Comparison of ENCODE assay signal across 9 cellular contexts in the genomic region with DNA sequence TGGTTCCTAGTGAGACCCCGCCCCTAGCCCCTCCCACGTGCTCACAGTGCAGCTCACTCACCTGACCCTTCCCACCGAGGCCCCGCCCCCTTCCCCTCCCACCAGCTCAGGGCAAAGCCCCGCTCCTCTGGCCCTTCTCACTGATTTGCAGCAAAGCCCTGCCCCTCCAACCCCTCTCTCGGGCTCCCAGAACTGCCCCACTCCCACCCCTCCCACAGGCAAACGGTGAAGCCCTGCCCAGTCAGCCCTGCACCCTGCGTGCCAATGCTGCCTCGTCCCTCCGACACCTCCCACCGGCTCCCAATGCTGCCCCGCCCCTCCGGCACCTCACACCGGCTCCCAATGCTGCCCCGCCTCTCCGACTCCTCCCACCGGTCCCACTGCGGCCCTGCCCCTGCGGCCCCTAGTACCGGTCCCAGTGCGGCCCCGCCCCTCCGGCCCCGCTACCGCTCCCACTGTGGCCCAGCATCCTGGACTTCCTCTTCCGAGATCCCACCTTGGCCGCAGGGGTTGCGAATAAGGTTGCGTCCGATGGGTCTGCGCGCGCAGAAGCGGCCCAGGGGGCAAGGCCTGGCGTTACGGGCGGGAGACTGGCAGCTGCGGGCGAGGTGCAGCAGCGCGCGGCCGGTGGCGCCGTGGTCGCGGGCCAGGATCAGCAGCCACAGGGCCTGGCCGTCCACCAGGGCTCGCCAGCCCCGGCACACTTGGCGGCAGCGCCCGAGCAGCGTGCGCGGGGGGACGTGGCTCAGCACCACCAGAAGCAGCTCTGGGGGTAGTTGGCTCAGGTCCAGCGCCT. TPM values are rescaled to one million over a fixed set of nuclear protein-coding genes. Genes with fewer than 3 reads are reported as not detected.
DNase-seq lines count a peak whose midpoint lies in the region; ATAC-seq, FAIRE-seq and TF ChIP-seq lines count a peak whose summit lies in the region.
"Had no signal": no experiment of that assay in that cellular context is flagged by ENCODE, and none has a peak within 500 bp of the region (broad histone marks: within the 10 kb centered on the region; RNA-seq: fewer than 3 reads in every experiment).

No MANE protein-coding gene starts in this region.

- TF ChIP-seq CTCF in pancreas (IDR thresholded peaks at IDR 0.05) = no peak

- no peak overlapping the region for H3K27ac Mint-ChIP-seq in activated naive CD8-positive, alpha-beta T cell treated with anti-CD3 and anti-CD28 coated beads, Interleukin-2, amount 10 ng/mL, durations not matched to agents 7 days and 5 days

- H3K36me3 Mint-ChIP-seq in activated naive CD8-positive, alpha-beta T cell treated with anti-CD3 and anti-CD28 coated beads, Interleukin-2, amount 10 ng/mL, durations not matched to agents 7 days and 5 days = no peaks in the 10 kb centered on the region

- peak overlapping the region; percentile 67 for H3K4me3 Mint-ChIP-seq in activated naive CD8-positive, alpha-beta T cell treated with anti-CD3 and anti-CD28 coated beads, Interleukin-2, amount 10 ng/mL, durations not matched to agents 7 days and 5 days

- H3K4me1 ChIP-seq in pancreas = no peaks in the 10 kb centered on the region
- no peaks in the 10 kb centered on the region for H3K4me1 ChIP-seq in thymus (ENCODE audit: control insufficient read depth, insufficient read depth, low read length)

- H3K27ac ChIP-seq in pancreas (peak overlapping the region; percentile 31 to 53 (median 46)), thymus (ENCODE audit: low read depth) (peak overlapping the region; percentile 6)
- H3K27ac ChIP-seq: C4-2B had no signal

- DNase-seq in NCI-H2081 (lab: John Stamatoyannopoulos, UW) (peak; percentile 61 to 62), NCI-H2081 treated with DMSO at 0.1 percent for 48 hours (lab: John Stamatoyannopoulos, UW) (no peak), LHCN-M2 (ENCODE audit: low read depth) (peak; percentile 65), SW 1271 (lab: John Stamatoyannopoulos, UW) (peak; percentile 87 to 96), cardiac septum (ENCODE audit: low spot score) (peak; percentile 91), pancreas (peak; percentile 95 to 99 (median 98))
- peak; percentile 72 for DNase-seq in activated naive CD8-positive, alpha-beta T cell treated with anti-CD3 and anti-CD28 coated beads, Interleukin-2, amount 10 ng/mL, durations not matched to agents 7 days and 5 days

- H3K36me3 ChIP-seq in pancreas (no peaks in the 10 kb centered on the region), thymus (ENCODE audit: control insufficient read depth, insufficient read depth) (no peaks in the 10 kb centered on the region)

- 0% methylated on average over 57 to 58 of the region's 58 CpGs for WGBS in pancreas, 2 donors
- 2% methylated on average over 58 of the region's 58 CpGs for WGBS in thymus

- ATAC-seq in activated naive CD8-positive, alpha-beta T cell treated with anti-CD3 and anti-CD28 coated beads, Interleukin-2, amount 10 ng/mL, durations not matched to agents 7 days and 5 days (ENCODE audit: low read depth) = peak; percentile 91
- ATAC-seq in pancreas = peak; percentile 97 to 98 (median 97)

- H3K4me1 Mint-ChIP-seq in activated naive CD8-positive, alpha-beta T cell treated with anti-CD3 and anti-CD28 coated beads, Interleukin-2, amount 10 ng/mL, durations not matched to agents 7 days and 5 days = peaks cover 3% of the 10 kb centered on the region

- intact Hi-C loops in cardiac septum (cut with DNase I) (no loop called here), pancreas (cut with DNase I) (no loop called here)

- H3K27me3 ChIP-seq in pancreas = no peaks in the 10 kb centered on the region
- H3K27me3 ChIP-seq in thymus (ENCODE audit: control insufficient read depth, insufficient read depth) = peaks cover 15% of the 10 kb centered on the region

- H3K9me3 ChIP-seq in pancreas (no peaks in the 10 kb centered on the region), thymus (ENCODE audit: control insufficient read depth) (no peaks in the 10 kb centered on the region)

- POLR2A ChIA-PET in activated naive CD8-positive, alpha-beta T cell treated with anti-CD3 and anti-CD28 coated beads, Interleukin-2, amount 10 ng/mL, durations not matched to agents 7 days and 5 days (lab: Charles Lee) = no interaction called here

- H3K4me3 ChIP-seq in pancreas (peak overlapping the region; percentile 72 to 86 (median 84)), thymus (ENCODE audit: low read length) (peak overlapping the region; percentile 14)

- FAIRE-seq in pancreas (lab: Jason Lieb, UNC) = no peak

- H3K9me3 Mint-ChIP-seq in activated naive CD8-positive, alpha-beta T cell treated with anti-CD3 and anti-CD28 coated beads, Interleukin-2, amount 10 ng/mL, durations not matched to agents 7 days and 5 days = peaks cover 3% of the 10 kb centered on the region

- peaks cover 39% of the 10 kb centered on the region for H3K27me3 Mint-ChIP-seq in activated naive CD8-positive, alpha-beta T cell treated with anti-CD3 and anti-CD28 coated beads, Interleukin-2, amount 10 ng/mL, durations not matched to agents 7 days and 5 days

RNA-seq across cellular contexts. Expression of a gene that starts 0.8 kb away (rescaled TPM):
- 4.4 and 14.0 TPM in 2 replicates for total RNA-seq in LHCN-M2 (2014; rRNA removed)
- 7.2 TPM for polyA plus RNA-seq in LHCN-M2 (2012)
- total RNA-seq in activated naive CD8-positive, alpha-beta T cell treated with anti-CD3 and anti-CD28 coated beads, Interleukin-2, amount 10 ng/mL, durations not matched to agents 7 days and 5 days = not detected
- total RNA-seq in cardiac septum = 15.3 TPM
- 1 to 10 TPM; 2.2 to 5.5 (median 4.3) TPM for total RNA-seq in pancreas
- polyA plus RNA-seq in pancreas = 1 to 10 TPM; 1.0 to 2.6 TPM
- polyA plus RNA-seq in thymus = 9.0 TPM

RNA-seq across cellular contexts. Expression of a gene that starts 52.6 kb away (rescaled TPM):
- total RNA-seq in LHCN-M2 (2014; rRNA removed) (0.13 and 0.29 TPM in 2 replicates), cardiac septum (not detected), pancreas (under 1 TPM in 1 of 6 donors, not detected in 5; 0.09 TPM)
- polyA plus RNA-seq in LHCN-M2 (2012) = 0.04 TPM
- not detected for total RNA-seq in activated naive CD8-positive, alpha-beta T cell treated with anti-CD3 and anti-CD28 coated beads, Interleukin-2, amount 10 ng/mL, durations not matched to agents 7 days and 5 days
- polyA plus RNA-seq in pancreas (under 1 TPM; 0.11 to 0.42 TPM), thymus (0.11 TPM)

RNA-seq across cellular contexts. Expression of a gene that starts 56.0 kb away (rescaled TPM):
- 26.3 and 31.2 TPM in 2 replicates for total RNA-seq in LHCN-M2 (2014; rRNA removed)
- polyA plus RNA-seq in LHCN-M2 (2012) = 26.8 TPM
- total RNA-seq in activated naive CD8-positive, alpha-beta T cell treated with anti-CD3 and anti-CD28 coated beads, Interleukin-2, amount 10 ng/mL, durations not matched to agents 7 days and 5 days = not detected
- total RNA-seq in cardiac septum = 3.3 TPM
- 10 to 100 TPM in 1 of 6 donors, 1 to 10 TPM in 5; 5.8 to 10.1 (median 7.4) TPM for total RNA-seq in pancreas
- polyA plus RNA-seq in pancreas = 10 to 100 TPM; 11.8 to 13.8 TPM
- 4.0 TPM for polyA plus RNA-seq in thymus
